Comparison of ENCODE assay signal across 8 cellular contexts in genomic region chr19:12996542-12997094, GRCh38. TPM values are rescaled to one million over a fixed set of nuclear protein-coding genes. Genes with fewer than 3 reads are reported as not detected.
DNase-seq lines count a peak whose midpoint lies in the region; ATAC-seq, FAIRE-seq and TF ChIP-seq lines count a peak whose summit lies in the region.

No MANE protein-coding gene starts in this region.

- no peaks in the 10 kb centered on the region for H4K20me1 ChIP-seq in mammary epithelial cell (ENCODE audit: insufficient read depth, low read length)
- peaks cover 6% of the 10 kb centered on the region; the same call in 1 of the 2 replicates for H4K20me1 ChIP-seq in HepG2 (ENCODE audit: insufficient read depth, low read length)

- peaks cover 2% of the 10 kb centered on the region for H3K36me3 Mint-ChIP-seq in activated CD8-positive, alpha-beta memory T cell treated with anti-CD3 and anti-CD28 coated beads, Interleukin-2, amount 10 ng/mL, durations not matched to agents 7 days and 5 days
- no peaks in the 10 kb centered on the region for H3K36me3 Mint-ChIP-seq in type B pancreatic cell

- WGBS in mammary epithelial cell (ENCODE audit: low coverage, missing lambda C conversion rate): 3% methylated on average over 4 of the region's 42 CpGs
- 0% methylated on average over 1 of the region's 42 CpGs for WGBS in HepG2 (ENCODE audit: low lambda C conversion rate)

- peaks cover 19% of the 10 kb centered on the region for H3K4me1 ChIP-seq in mammary epithelial cell (ENCODE audit: insufficient read depth, low read length)
- H3K4me1 ChIP-seq in HepG2 (ENCODE audit: insufficient read depth, low read length): peaks cover 23% of the 10 kb centered on the region

- no peak for DNase-seq in activated CD8-positive, alpha-beta memory T cell treated with anti-CD3 and anti-CD28 coated beads, Interleukin-2, amount 10 ng/mL, durations not matched to agents 7 days and 5 days
- no peak for DNase-seq in activated CD8-positive, alpha-beta memory T cell treated with anti-CD3 and anti-CD28 coated beads for 24 hours
- DNase-seq in mammary epithelial cell (peak; percentile 41), HepG2 (ENCODE audit: low spot score) (peak; percentile 38), type B pancreatic cell (ENCODE audit: extremely low spot score, unreplicated experiment) (no peak), WERI-Rb-1 (no peak)

- peak overlapping the region; percentile 38 for H2AFZ ChIP-seq in mammary epithelial cell (ENCODE audit: low read depth, low read length)
- H2AFZ ChIP-seq in HepG2 (ENCODE audit: low read length): no peak overlapping the region

- peak overlapping the region; percentile 15 for H3K4me3 Mint-ChIP-seq in activated CD8-positive, alpha-beta memory T cell treated with anti-CD3 and anti-CD28 coated beads, Interleukin-2, amount 10 ng/mL, durations not matched to agents 7 days and 5 days
- H3K4me3 Mint-ChIP-seq in type B pancreatic cell: peak overlapping the region; percentile 72

- H3K36me3 ChIP-seq in mammary epithelial cell (ENCODE audit: insufficient read depth, low read length) (peaks cover 6% of the 10 kb centered on the region), HepG2 (replicated peaks in 1 of 2; ENCODE audit: control insufficient read depth in 1 of 2, insufficient read depth in 2 of 2, low read length in 2 of 2) (peaks cover 5 to 10% of the 10 kb centered on the region in 2 experiments; a peak in 4 of 5 replicates), WERI-Rb-1 (no peaks in the 10 kb centered on the region)

- TF ChIP-seq RAD21 in HepG2 (CRISPR knock-in tag; IDR thresholded peaks at IDR 0.05): peak; percentile 73

- TF ChIP-seq POLR2A in HepG2 (IDR thresholded peaks at IDR 0.05; ENCODE audit: insufficient read depth in 1 of 2, low read depth in 2 of 2, low read length in 2 of 2): no peak

- H3K9me3 ChIP-seq in mammary epithelial cell (replicated peaks; ENCODE audit: insufficient read depth, low read length) (no peaks in the 10 kb centered on the region), HepG2 (ENCODE audit: low read length) (no peaks in the 10 kb centered on the region), WERI-Rb-1 (ENCODE audit: severe bottlenecking) (no peaks in the 10 kb centered on the region)

- H3K9ac ChIP-seq in mammary epithelial cell (ENCODE audit: insufficient read depth, low read length) (peak overlapping the region; percentile 11), HepG2 (ENCODE audit: insufficient read depth, low read depth, low read length) (peak overlapping the region; percentile 78)

- peaks cover 6% of the 10 kb centered on the region for H3K4me1 Mint-ChIP-seq in activated CD8-positive, alpha-beta memory T cell treated with anti-CD3 and anti-CD28 coated beads, Interleukin-2, amount 10 ng/mL, durations not matched to agents 7 days and 5 days
- peaks cover 9% of the 10 kb centered on the region for H3K4me1 Mint-ChIP-seq in type B pancreatic cell (ENCODE audit: unreplicated experiment)

- H3K27me3 ChIP-seq in mammary epithelial cell (ENCODE audit: insufficient read depth, low read length) (no peaks in the 10 kb centered on the region), HepG2 (ENCODE audit: control insufficient read depth in 1 of 2, insufficient read depth in 2 of 2, low read length in 2 of 2) (no peaks in the 10 kb centered on the region), WERI-Rb-1 (ENCODE audit: insufficient read depth, low read depth, severe bottlenecking) (peaks cover 3% of the 10 kb centered on the region)

- CTCF ChIA-PET in activated CD8-positive, alpha-beta memory T cell treated with anti-CD3 and anti-CD28 coated beads, Interleukin-2, amount 10 ng/mL, durations not matched to agents 7 days and 5 days (lab: Charles Lee): no interaction called here
- CTCF ChIA-PET in mammary epithelial cell (lab: Charles Lee; ENCODE audit: low non-redundant PET): no interaction called here
- CTCF ChIA-PET in HepG2 (lab: Yijun Ruan, JAX; ENCODE audit: low intra/inter-chr PET ratio, low total read pairs): no interaction called here

- intact Hi-C loops in mammary epithelial cell (cut with micrococcal nuclease): loop anchor here (2.0 kb wide), 1 partner anchor 26 kb away; no protein-coding TSS in a partner anchor
- intact Hi-C loops in HepG2 (cut with micrococcal nuclease; ENCODE audit: unreplicated experiment): no loop called here

- ATAC-seq in activated CD8-positive, alpha-beta memory T cell treated with anti-CD3 and anti-CD28 coated beads, Interleukin-2, amount 10 ng/mL, durations not matched to agents 7 days and 5 days: no peak
- ATAC-seq in HepG2 (peak; percentile 90), GM19452 (IDR thresholded peaks at IDR 0.05; ENCODE audit: unreplicated experiment) (no peak), HG03457 (IDR thresholded peaks at IDR 0.05; ENCODE audit: unreplicated experiment) (no peak)

- H3K4me3 ChIP-seq in mammary epithelial cell (replicated peaks in 1 of 3; ENCODE audit: insufficient read depth in 1 of 3, low read depth in 2 of 3, low read length in 3 of 3) (peak overlapping the region; percentile 55 to 97 (median 91)), HepG2 (replicated peaks in 1 of 3; ENCODE audit: insufficient read depth in 1 of 3, low read depth in 2 of 3, low read length in 3 of 3) (peak overlapping the region; percentile 79 to 96 (median 85); a peak in 5 of 6 replicates), WERI-Rb-1 (ENCODE audit: low read depth, low read length) (no peak overlapping the region)

- TF ChIP-seq EP300 in HepG2 (IDR thresholded peaks at IDR 0.05; ENCODE audit: low read depth in 2 of 2, low read length in 2 of 2) (no peak), HepG2 (CRISPR knock-in tag; IDR thresholded peaks at IDR 0.05; ENCODE audit: borderline replicate concordance) (no peak)

- no peak for FAIRE-seq in HepG2 (lab: Jason Lieb, UNC)

- in situ Hi-C loops in mammary epithelial cell (cut with MboI; ENCODE audit: low sequenced_read_pairs in 2 of 2): loop anchor here in 1 of 2 donors (25.0 kb wide), 1 partner anchor 591 kb away; no protein-coding TSS in a partner anchor
- in situ Hi-C loops in HepG2 (cut with HindIII; ENCODE audit: extremely low pct_ligation_motif_present, low pct_unique_long_range_greater_than_20kb): no loop called here

- POLR2A ChIA-PET in HepG2 (lab: Yijun Ruan, JAX): interaction anchor here (1.4 to 2.1 kb wide), 3 partner anchors 11 to 64 kb away, joined by 8 to 13 read pairs (median 9); no protein-coding TSS in a partner anchor

- BruUV-seq in mammary epithelial cell (replicated peaks; lab: Mats Ljungman, UMichigan) (no TSS peak), HepG2 (replicated peaks; lab: Mats Ljungman, UMichigan) (no TSS peak)

- H3K79me2 ChIP-seq in mammary epithelial cell (ENCODE audit: insufficient read depth, low read length): peaks cover 61% of the 10 kb centered on the region
- H3K79me2 ChIP-seq in HepG2 (ENCODE audit: insufficient read depth, low read length): peaks cover 37% of the 10 kb centered on the region

- TF ChIP-seq CTCF in mammary epithelial cell (conservative IDR thresholded peaks at IDR 0.05 in 1 of 2, IDR thresholded peaks at IDR 0.05 in 1 of 2; ENCODE audit: extremely low read depth in 1 of 2, insufficient read depth in 1 of 2, low read depth in 1 of 2, low read length in 2 of 2) (peak in 1 of 2 donors; percentile 17), HepG2 (CRISPR knock-in tag; IDR thresholded peaks at IDR 0.05) (peak; percentile 77), type B pancreatic cell (conservative IDR thresholded peaks at IDR 0.05) (no peak), WERI-Rb-1 (IDR thresholded peaks at IDR 0.05; ENCODE audit: low read depth, low read length) (no peak)

- H3K27ac ChIP-seq in mammary epithelial cell (ENCODE audit: insufficient read depth, low read depth, low read length) (peak overlapping the region; percentile 47), HepG2 (ENCODE audit: extremely low read length, insufficient read depth, low read length) (peak overlapping the region; percentile 58), WERI-Rb-1 (no peak overlapping the region)

- dilution Hi-C loops in mammary epithelial cell (cut with HindIII; ENCODE audit: low sequenced_read_pairs): loop anchor here (5.0 kb wide), 1 partner anchor 76 kb away; no protein-coding TSS in a partner anchor

- H3K27ac Mint-ChIP-seq in activated CD8-positive, alpha-beta memory T cell treated with anti-CD3 and anti-CD28 coated beads, Interleukin-2, amount 10 ng/mL, durations not matched to agents 7 days and 5 days: no peak overlapping the region
- H3K27ac Mint-ChIP-seq in type B pancreatic cell: no peak overlapping the region

- H3K9me3 Mint-ChIP-seq in activated CD8-positive, alpha-beta memory T cell treated with anti-CD3 and anti-CD28 coated beads, Interleukin-2, amount 10 ng/mL, durations not matched to agents 7 days and 5 days (ENCODE audit: low read depth): no peaks in the 10 kb centered on the region
- H3K9me3 Mint-ChIP-seq in type B pancreatic cell: no peaks in the 10 kb centered on the region

- H3K4me2 ChIP-seq in mammary epithelial cell (ENCODE audit: insufficient read depth, low read depth, low read length): peak overlapping the region; percentile 99
- H3K4me2 ChIP-seq in HepG2 (ENCODE audit: low read depth, low read length): peak overlapping the region; percentile 83

- peaks cover 36% of the 10 kb centered on the region for H3K27me3 Mint-ChIP-seq in activated CD8-positive, alpha-beta memory T cell treated with anti-CD3 and anti-CD28 coated beads, Interleukin-2, amount 10 ng/mL, durations not matched to agents 7 days and 5 days
- H3K27me3 Mint-ChIP-seq in type B pancreatic cell: peaks cover 85% of the 10 kb centered on the region

RNA-seq across cellular contexts. Expression of gene NFIX, which starts 1.3 kb away (rescaled TPM):
- total RNA-seq in activated CD8-positive, alpha-beta memory T cell treated with anti-CD3 and anti-CD28 coated beads, Interleukin-2, amount 10 ng/mL, durations not matched to agents 7 days and 5 days: under 1 TPM; 0.21 to 0.32 TPM
- total RNA-seq in mammary epithelial cell (10 to 100 TPM; 43.2 to 76.1 TPM), HepG2 (2016; rRNA removed; fragmentation: Illumina TruSeq; extraction: Trizol) (5.4 and 5.6 TPM in 2 replicates), type B pancreatic cell (ENCODE audit: low replicate concordance) (4.2 and 12.4 TPM in 2 replicates)
- polyA plus RNA-seq in mammary epithelial cell (24.5 TPM), HepG2 (2011; rRNA removed) (3.0 and 3.4 TPM in 2 replicates)
- 215 TPM for polyA minus RNA-seq in mammary epithelial cell
- total RNA-seq in HepG2 (2016; cell fraction: cytosol; rRNA removed; fragmentation: Illumina TruSeq; extraction: Trizol; ENCODE audit: low read depth): 16.3 and 20.2 TPM in 2 replicates
- 4.6 and 4.7 TPM in 2 replicates for total RNA-seq in HepG2 (2016; cell fraction: insoluble cytoplasmic fraction; rRNA removed; fragmentation: Illumina TruSeq; extraction: Trizol)
- 6.7 and 9.2 TPM in 2 replicates for total RNA-seq in HepG2 (2016; cell fraction: membrane; rRNA removed; fragmentation: Illumina TruSeq; extraction: Trizol)
- 4.9 and 6.0 TPM in 2 replicates for total RNA-seq in HepG2 (2016; cell fraction: nucleus; rRNA removed; fragmentation: Illumina TruSeq; extraction: Trizol)
- 1.4 and 1.6 TPM in 2 replicates for polyA plus RNA-seq in HepG2 (2011; cell fraction: cytosol; rRNA removed)
- polyA plus RNA-seq in HepG2 (2011; cell fraction: nucleus; rRNA removed): 11.0 and 14.0 TPM in 2 replicates
- polyA plus RNA-seq in HepG2 (2012): 9.0 and 12.2 TPM in 2 replicates
- 0.70 and 0.93 TPM in 2 replicates for polyA plus RNA-seq in HepG2 (2016; cell fraction: cytosol; fragmentation: Illumina TruSeq; extraction: Trizol; ENCODE audit: low read depth)
- 8.8 and 11.9 TPM in 2 replicates for polyA plus RNA-seq in HepG2 (2016; cell fraction: insoluble cytoplasmic fraction; fragmentation: Illumina TruSeq; extraction: Trizol; ENCODE audit: low read depth)
- polyA plus RNA-seq in HepG2 (2016; cell fraction: membrane; fragmentation: Illumina TruSeq; extraction: Trizol; ENCODE audit: low read depth): 3.1 and 4.9 TPM in 2 replicates
- 14.6 and 14.7 TPM in 2 replicates for polyA plus RNA-seq in HepG2 (2016; cell fraction: nucleus; fragmentation: Illumina TruSeq; extraction: Trizol; ENCODE audit: insufficient read depth, low read depth)
- 0.82 and 6.2 TPM in 2 replicates for polyA minus RNA-seq in HepG2 (2011; rRNA and poly(A)+ RNA removed; ENCODE audit: low replicate concordance)
- 5.0 and 6.2 TPM in 2 replicates for polyA minus RNA-seq in HepG2 (2011; cell fraction: cytosol; rRNA and poly(A)+ RNA removed)
- polyA minus RNA-seq in HepG2 (2011; cell fraction: nucleus; rRNA and poly(A)+ RNA removed): 6.8 and 7.7 TPM in 2 replicates

RNA-seq across cellular contexts. Expression of gene DAND5, which starts 27.2 kb away (rescaled TPM):
- total RNA-seq in activated CD8-positive, alpha-beta memory T cell treated with anti-CD3 and anti-CD28 coated beads, Interleukin-2, amount 10 ng/mL, durations not matched to agents 7 days and 5 days: under 1 TPM; 0.21 to 0.26 TPM
- total RNA-seq in mammary epithelial cell (under 1 TPM; under 0.01 to 0.28 TPM), HepG2 (2016; rRNA removed; fragmentation: Illumina TruSeq; extraction: Trizol) (not detected in 2 replicates), type B pancreatic cell (ENCODE audit: low replicate concordance) (not detected in 2 replicates)
- polyA plus RNA-seq in mammary epithelial cell (0.07 TPM), HepG2 (2011; rRNA removed) (0.04 TPM in 1 of 2 replicates, not detected in the other)
- not detected for polyA minus RNA-seq in mammary epithelial cell
- not detected in 2 replicates for total RNA-seq in HepG2 (2016; cell fraction: cytosol; rRNA removed; fragmentation: Illumina TruSeq; extraction: Trizol; ENCODE audit: low read depth)
- total RNA-seq in HepG2 (2016; cell fraction: insoluble cytoplasmic fraction; rRNA removed; fragmentation: Illumina TruSeq; extraction: Trizol): not detected in 2 replicates
- total RNA-seq in HepG2 (2016; cell fraction: membrane; rRNA removed; fragmentation: Illumina TruSeq; extraction: Trizol): not detected in 2 replicates
- total RNA-seq in HepG2 (2016; cell fraction: nucleus; rRNA removed; fragmentation: Illumina TruSeq; extraction: Trizol): not detected in 2 replicates
- polyA plus RNA-seq in HepG2 (2011; cell fraction: cytosol; rRNA removed): 0.03 and 0.04 TPM in 2 replicates
- 0.10 and 0.13 TPM in 2 replicates for polyA plus RNA-seq in HepG2 (2011; cell fraction: nucleus; rRNA removed)
- not detected in 2 replicates for polyA plus RNA-seq in HepG2 (2012)
- not detected in 2 replicates for polyA plus RNA-seq in HepG2 (2016; cell fraction: cytosol; fragmentation: Illumina TruSeq; extraction: Trizol; ENCODE audit: low read depth)
- polyA plus RNA-seq in HepG2 (2016; cell fraction: insoluble cytoplasmic fraction; fragmentation: Illumina TruSeq; extraction: Trizol; ENCODE audit: low read depth): not detected in 2 replicates
- polyA plus RNA-seq in HepG2 (2016; cell fraction: membrane; fragmentation: Illumina TruSeq; extraction: Trizol; ENCODE audit: low read depth): not detected in 2 replicates
- polyA plus RNA-seq in HepG2 (2016; cell fraction: nucleus; fragmentation: Illumina TruSeq; extraction: Trizol; ENCODE audit: insufficient read depth, low read depth): not detected in 2 replicates
- polyA minus RNA-seq in HepG2 (2011; rRNA and poly(A)+ RNA removed; ENCODE audit: low replicate concordance): 0.40 TPM in 1 of 2 replicates, not detected in the other
- polyA minus RNA-seq in HepG2 (2011; cell fraction: cytosol; rRNA and poly(A)+ RNA removed): not detected in 2 replicates
- not detected in 2 replicates for polyA minus RNA-seq in HepG2 (2011; cell fraction: nucleus; rRNA and poly(A)+ RNA removed)

RNA-seq across cellular contexts. Expression of gene GADD45GIP1, which starts 39.6 kb away (rescaled TPM):
- 10 to 100 TPM; 23.9 to 24.9 TPM for total RNA-seq in activated CD8-positive, alpha-beta memory T cell treated with anti-CD3 and anti-CD28 coated beads, Interleukin-2, amount 10 ng/mL, durations not matched to agents 7 days and 5 days
- total RNA-seq in mammary epithelial cell (10 to 100 TPM; 11.5 to 34.5 TPM), HepG2 (2016; rRNA removed; fragmentation: Illumina TruSeq; extraction: Trizol) (24.6 and 37.4 TPM in 2 replicates), type B pancreatic cell (ENCODE audit: low replicate concordance) (23.1 and 24.8 TPM in 2 replicates)
- polyA plus RNA-seq in mammary epithelial cell (35.6 TPM), HepG2 (2011; rRNA removed) (30.7 and 31.9 TPM in 2 replicates)
- polyA minus RNA-seq in mammary epithelial cell: 13.5 TPM
- 14.3 and 14.8 TPM in 2 replicates for total RNA-seq in HepG2 (2016; cell fraction: cytosol; rRNA removed; fragmentation: Illumina TruSeq; extraction: Trizol; ENCODE audit: low read depth)
- total RNA-seq in HepG2 (2016; cell fraction: insoluble cytoplasmic fraction; rRNA removed; fragmentation: Illumina TruSeq; extraction: Trizol): 25.1 and 41.7 TPM in 2 replicates
- 14.2 and 15.7 TPM in 2 replicates for total RNA-seq in HepG2 (2016; cell fraction: membrane; rRNA removed; fragmentation: Illumina TruSeq; extraction: Trizol)
- total RNA-seq in HepG2 (2016; cell fraction: nucleus; rRNA removed; fragmentation: Illumina TruSeq; extraction: Trizol): 8.8 and 9.5 TPM in 2 replicates
- 33.0 and 52.1 TPM in 2 replicates for polyA plus RNA-seq in HepG2 (2011; cell fraction: cytosol; rRNA removed)
- polyA plus RNA-seq in HepG2 (2011; cell fraction: nucleus; rRNA removed): 13.9 and 14.0 TPM in 2 replicates
- polyA plus RNA-seq in HepG2 (2012): 19.0 and 20.6 TPM in 2 replicates
- 24.7 and 26.7 TPM in 2 replicates for polyA plus RNA-seq in HepG2 (2016; cell fraction: cytosol; fragmentation: Illumina TruSeq; extraction: Trizol; ENCODE audit: low read depth)
- 71.6 and 84.3 TPM in 2 replicates for polyA plus RNA-seq in HepG2 (2016; cell fraction: insoluble cytoplasmic fraction; fragmentation: Illumina TruSeq; extraction: Trizol; ENCODE audit: low read depth)
- polyA plus RNA-seq in HepG2 (2016; cell fraction: membrane; fragmentation: Illumina TruSeq; extraction: Trizol; ENCODE audit: low read depth): 20.1 and 21.0 TPM in 2 replicates
- 27.9 and 29.2 TPM in 2 replicates for polyA plus RNA-seq in HepG2 (2016; cell fraction: nucleus; fragmentation: Illumina TruSeq; extraction: Trizol; ENCODE audit: insufficient read depth, low read depth)
- 6.2 and 12.6 TPM in 2 replicates for polyA minus RNA-seq in HepG2 (2011; rRNA and poly(A)+ RNA removed; ENCODE audit: low replicate concordance)
- 9.9 and 11.7 TPM in 2 replicates for polyA minus RNA-seq in HepG2 (2011; cell fraction: cytosol; rRNA and poly(A)+ RNA removed)
- 3.2 and 3.7 TPM in 2 replicates for polyA minus RNA-seq in HepG2 (2011; cell fraction: nucleus; rRNA and poly(A)+ RNA removed)

RNA-seq across cellular contexts. Expression of gene RAD23A, which starts 51.0 kb away (rescaled TPM):
- 100 to 1,000 TPM; 164 to 168 TPM for total RNA-seq in activated CD8-positive, alpha-beta memory T cell treated with anti-CD3 and anti-CD28 coated beads, Interleukin-2, amount 10 ng/mL, durations not matched to agents 7 days and 5 days
- 100 to 1,000 TPM; 101 to 123 TPM for total RNA-seq in mammary epithelial cell
- 95.0 TPM for polyA plus RNA-seq in mammary epithelial cell
- polyA minus RNA-seq in mammary epithelial cell: 148 TPM
- total RNA-seq in HepG2 (2016; rRNA removed; fragmentation: Illumina TruSeq; extraction: Trizol): 34.6 and 42.5 TPM in 2 replicates
- total RNA-seq in HepG2 (2016; cell fraction: cytosol; rRNA removed; fragmentation: Illumina TruSeq; extraction: Trizol; ENCODE audit: low read depth): 64.7 and 77.4 TPM in 2 replicates
- total RNA-seq in HepG2 (2016; cell fraction: insoluble cytoplasmic fraction; rRNA removed; fragmentation: Illumina TruSeq; extraction: Trizol): 29.6 and 43.3 TPM in 2 replicates
- total RNA-seq in HepG2 (2016; cell fraction: membrane; rRNA removed; fragmentation: Illumina TruSeq; extraction: Trizol): 95.2 and 117 TPM in 2 replicates
- 27.5 and 30.5 TPM in 2 replicates for total RNA-seq in HepG2 (2016; cell fraction: nucleus; rRNA removed; fragmentation: Illumina TruSeq; extraction: Trizol)
- 50.3 and 54.2 TPM in 2 replicates for polyA plus RNA-seq in HepG2 (2011; rRNA removed)
- polyA plus RNA-seq in HepG2 (2011; cell fraction: cytosol; rRNA removed): 51.8 and 73.5 TPM in 2 replicates
- 80.8 and 87.8 TPM in 2 replicates for polyA plus RNA-seq in HepG2 (2011; cell fraction: nucleus; rRNA removed)
- 95.7 and 105 TPM in 2 replicates for polyA plus RNA-seq in HepG2 (2012)
- polyA plus RNA-seq in HepG2 (2016; cell fraction: cytosol; fragmentation: Illumina TruSeq; extraction: Trizol; ENCODE audit: low read depth): 137 and 157 TPM in 2 replicates
- 55.9 and 73.5 TPM in 2 replicates for polyA plus RNA-seq in HepG2 (2016; cell fraction: insoluble cytoplasmic fraction; fragmentation: Illumina TruSeq; extraction: Trizol; ENCODE audit: low read depth)
- polyA plus RNA-seq in HepG2 (2016; cell fraction: membrane; fragmentation: Illumina TruSeq; extraction: Trizol; ENCODE audit: low read depth): 175 and 195 TPM in 2 replicates
- polyA plus RNA-seq in HepG2 (2016; cell fraction: nucleus; fragmentation: Illumina TruSeq; extraction: Trizol; ENCODE audit: insufficient read depth, low read depth): 90.3 and 97.5 TPM in 2 replicates
- polyA minus RNA-seq in HepG2 (2011; rRNA and poly(A)+ RNA removed; ENCODE audit: low replicate concordance): 54.6 and 102 TPM in 2 replicates
- polyA minus RNA-seq in HepG2 (2011; cell fraction: cytosol; rRNA and poly(A)+ RNA removed): 52.5 and 54.0 TPM in 2 replicates
- polyA minus RNA-seq in HepG2 (2011; cell fraction: nucleus; rRNA and poly(A)+ RNA removed): 20.0 and 27.4 TPM in 2 replicates
- total RNA-seq in type B pancreatic cell (ENCODE audit: low replicate concordance): 77.1 and 82.3 TPM in 2 replicates

RNA-seq across cellular contexts. Expression of gene CALR, which starts 58.2 kb away (rescaled TPM):
- 100 to 1,000 TPM; 745 to 898 TPM for total RNA-seq in activated CD8-positive, alpha-beta memory T cell treated with anti-CD3 and anti-CD28 coated beads, Interleukin-2, amount 10 ng/mL, durations not matched to agents 7 days and 5 days
- total RNA-seq in mammary epithelial cell: 1,000 to 10,000 TPM; 1,117 to 1,135 TPM
- 1,343 TPM for polyA plus RNA-seq in mammary epithelial cell
- polyA minus RNA-seq in mammary epithelial cell: 1,452 TPM
- 420 and 898 TPM in 2 replicates for total RNA-seq in HepG2 (2016; rRNA removed; fragmentation: Illumina TruSeq; extraction: Trizol)
- 227 and 266 TPM in 2 replicates for total RNA-seq in HepG2 (2016; cell fraction: cytosol; rRNA removed; fragmentation: Illumina TruSeq; extraction: Trizol; ENCODE audit: low read depth)
- 389 and 943 TPM in 2 replicates for total RNA-seq in HepG2 (2016; cell fraction: insoluble cytoplasmic fraction; rRNA removed; fragmentation: Illumina TruSeq; extraction: Trizol)
- 340 and 383 TPM in 2 replicates for total RNA-seq in HepG2 (2016; cell fraction: membrane; rRNA removed; fragmentation: Illumina TruSeq; extraction: Trizol)
- 693 and 829 TPM in 2 replicates for total RNA-seq in HepG2 (2016; cell fraction: nucleus; rRNA removed; fragmentation: Illumina TruSeq; extraction: Trizol)
- 842 and 934 TPM in 2 replicates for polyA plus RNA-seq in HepG2 (2011; rRNA removed)
- 752 and 842 TPM in 2 replicates for polyA plus RNA-seq in HepG2 (2011; cell fraction: cytosol; rRNA removed)
- polyA plus RNA-seq in HepG2 (2011; cell fraction: nucleus; rRNA removed): 381 and 448 TPM in 2 replicates
- polyA plus RNA-seq in HepG2 (2012): 606 and 725 TPM in 2 replicates
- polyA plus RNA-seq in HepG2 (2016; cell fraction: cytosol; fragmentation: Illumina TruSeq; extraction: Trizol; ENCODE audit: low read depth): 313 and 359 TPM in 2 replicates
- polyA plus RNA-seq in HepG2 (2016; cell fraction: insoluble cytoplasmic fraction; fragmentation: Illumina TruSeq; extraction: Trizol; ENCODE audit: low read depth): 478 and 547 TPM in 2 replicates
- polyA plus RNA-seq in HepG2 (2016; cell fraction: membrane; fragmentation: Illumina TruSeq; extraction: Trizol; ENCODE audit: low read depth): 345 and 409 TPM in 2 replicates
- 1,564 and 1,658 TPM in 2 replicates for polyA plus RNA-seq in HepG2 (2016; cell fraction: nucleus; fragmentation: Illumina TruSeq; extraction: Trizol; ENCODE audit: insufficient read depth, low read depth)
- 932 and 1,241 TPM in 2 replicates for polyA minus RNA-seq in HepG2 (2011; rRNA and poly(A)+ RNA removed; ENCODE audit: low replicate concordance)
- 408 and 482 TPM in 2 replicates for polyA minus RNA-seq in HepG2 (2011; cell fraction: cytosol; rRNA and poly(A)+ RNA removed)
- polyA minus RNA-seq in HepG2 (2011; cell fraction: nucleus; rRNA and poly(A)+ RNA removed): 228 and 256 TPM in 2 replicates
- total RNA-seq in type B pancreatic cell (ENCODE audit: low replicate concordance): 1,188 and 1,294 TPM in 2 replicates

Comparison
In these comparisons a context has a peak if more than half of its experiments do, and no peak if none do; other contexts are left out.
1. DNase-seq: peak in mammary epithelial cell (single experiment) and HepG2 (single experiment); none in activated CD8-positive, alpha-beta memory T cell treated with anti-CD3 and anti-CD28 coated beads, Interleukin-2, amount 10 ng/mL, durations not matched to agents 7 days and 5 days (single experiment), activated CD8-positive, alpha-beta memory T cell treated with anti-CD3 and anti-CD28 coated beads for 24 hours (single experiment), type B pancreatic cell (single experiment) and WERI-Rb-1 (single experiment).